In the genomic region with DNA sequence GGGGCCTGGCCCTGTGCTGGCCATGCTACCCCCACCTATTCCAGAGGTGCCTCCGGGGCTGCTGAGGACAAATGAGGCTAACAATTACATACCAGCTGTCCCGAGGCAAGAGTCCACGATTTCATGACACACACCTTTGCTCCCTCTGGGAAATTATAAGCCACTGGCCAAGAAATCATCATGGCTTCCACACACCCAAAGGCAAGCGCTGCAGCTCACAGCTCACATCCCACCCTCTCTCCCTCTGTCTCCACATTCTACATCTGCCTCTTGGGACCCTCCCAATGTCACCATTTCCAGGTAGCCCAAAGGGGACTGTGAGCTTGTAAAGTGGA, we compare ENCODE assay signal across 10 cellular contexts.
A peak's percentile ranks its signal among the peaks of the same experiment; 100 is the strongest.
DNase-seq lines count a peak whose midpoint lies in the region; ATAC-seq, FAIRE-seq and TF ChIP-seq lines count a peak whose summit lies in the region.
"Had no signal": no experiment of that assay in that cellular context is flagged by ENCODE, and none has a peak within 500 bp of the region (broad histone marks: within the 10 kb centered on the region; RNA-seq: fewer than 3 reads in every experiment).

No MANE protein-coding gene starts in this region.

- TF ChIP-seq CTCF in HFFc6 (IDR thresholded peaks at IDR 0.05) (no peak), WTC11 (IDR thresholded peaks at IDR 0.05) (no peak)

- CTCF ChIA-PET in WTC11 (lab: Charles Lee), result no interaction called here

- H3K36me3 ChIP-seq in small intestine (ENCODE audit: control insufficient read depth in 2 of 2, insufficient read depth in 2 of 2, low read length in 2 of 2), result no peaks in the 10 kb centered on the region

- DNase-seq in HFFc6, result no peak
- no peak for DNase-seq in WTC11 (ENCODE audit: low spot score)
- DNase-seq in islet precursor cell, result peak; percentile 2
- peak; percentile 73 for DNase-seq in small intestine
- no peak for DNase-seq in hepatic stellate cell (ENCODE audit: low spot score)
- no peak for DNase-seq in NCI-H748 treated with DMSO at 0.1 percent for 48 hours (lab: John Stamatoyannopoulos, UW)
- DNase-seq: amniotic stem cell, NCI-H1417 treated with DMSO at 0.1 percent for 48 hours had no signal

- ATAC-seq in WTC11 (no peak), HG02642 (IDR thresholded peaks at IDR 0.05; ENCODE audit: poor library complexity, unreplicated experiment) (no peak), HG03457 (IDR thresholded peaks at IDR 0.05; ENCODE audit: unreplicated experiment) (no peak)

- H3K9me3 Mint-ChIP-seq in HFFc6 (no peaks in the 10 kb centered on the region), WTC11 (no peaks in the 10 kb centered on the region)

- no peak overlapping the region for H3K4me3 ChIP-seq in small intestine (ENCODE audit: low read depth in 1 of 2, low read length in 2 of 2)

- FAIRE-seq in small intestine (lab: Jason Lieb, UNC), result no peak

- H3K4me1 Mint-ChIP-seq in HFFc6 (ENCODE audit: low read depth) (peaks cover 45% of the 10 kb centered on the region), WTC11 (peaks cover 60% of the 10 kb centered on the region)

- peaks cover 24 to 33% of the 10 kb centered on the region in 2 donors for H3K4me1 ChIP-seq in small intestine (ENCODE audit: control insufficient read depth in 2 of 2, insufficient read depth in 1 of 2, low read depth in 1 of 2, low read length in 1 of 2)

- H3K9me3 ChIP-seq in small intestine (ENCODE audit: control insufficient read depth, low read depth), result no peaks in the 10 kb centered on the region

- H3K27ac Mint-ChIP-seq in HFFc6 (0 out of 2 replicates have a peak overlapping the region, but pooled peaks have one; percentile 25), WTC11 (peak overlapping the region; percentile 60; the same call in 1 of the 2 replicates)

- WGBS in small intestine, 3 donors, result 35 to 68% (median 42%) methylated on average over 4 of the region's 4 CpGs

- POLR2A ChIA-PET in WTC11 (lab: Charles Lee), result no interaction called here

- H3K27me3 Mint-ChIP-seq in HFFc6 (ENCODE audit: insufficient read depth), result peaks cover 4% of the 10 kb centered on the region
- no peaks in the 10 kb centered on the region for H3K27me3 Mint-ChIP-seq in WTC11 (ENCODE audit: low read depth)

- H3K4me3 Mint-ChIP-seq in HFFc6 (no peak overlapping the region), WTC11 (no peak overlapping the region)

- H3K36me3 Mint-ChIP-seq in HFFc6 (ENCODE audit: low read depth), result no peaks in the 10 kb centered on the region
- no peaks in the 10 kb centered on the region for H3K36me3 Mint-ChIP-seq in WTC11

- no peaks in the 10 kb centered on the region for H3K27me3 ChIP-seq in small intestine (ENCODE audit: control insufficient read depth in 2 of 2, insufficient read depth in 2 of 2, low read length in 2 of 2)

- peak overlapping the region; percentile 80 to 87 for H3K27ac ChIP-seq in small intestine (ENCODE audit: low read depth in 1 of 2, low read length in 1 of 2)

TF ChIP-seq in WTC11, 78 proteins besides CTCF, POLR2A, EP300 and RAD21:
- TF ChIP-seq TP53 (CRISPR knock-in tag; IDR thresholded peaks at IDR 0.05), result no peak
- TF ChIP-seq ZNF263 (CRISPR knock-in tag; IDR thresholded peaks at IDR 0.05; ENCODE audit: low read depth), result no peak
- TF ChIP-seq TEAD1 (CRISPR knock-in tag; IDR thresholded peaks at IDR 0.05), result no peak
- no peak for TF ChIP-seq NR2C2 (CRISPR knock-in tag; IDR thresholded peaks at IDR 0.05)
- TF ChIP-seq ZNF416 (CRISPR knock-in tag; IDR thresholded peaks at IDR 0.05), result no peak
- TF ChIP-seq NFYB (CRISPR knock-in tag; conservative IDR thresholded peaks at IDR 0.05; ENCODE audit: low read depth), result no peak
- no peak for TF ChIP-seq ZNF671 (CRISPR knock-in tag; IDR thresholded peaks at IDR 0.05)
- TF ChIP-seq, protein P1, sequence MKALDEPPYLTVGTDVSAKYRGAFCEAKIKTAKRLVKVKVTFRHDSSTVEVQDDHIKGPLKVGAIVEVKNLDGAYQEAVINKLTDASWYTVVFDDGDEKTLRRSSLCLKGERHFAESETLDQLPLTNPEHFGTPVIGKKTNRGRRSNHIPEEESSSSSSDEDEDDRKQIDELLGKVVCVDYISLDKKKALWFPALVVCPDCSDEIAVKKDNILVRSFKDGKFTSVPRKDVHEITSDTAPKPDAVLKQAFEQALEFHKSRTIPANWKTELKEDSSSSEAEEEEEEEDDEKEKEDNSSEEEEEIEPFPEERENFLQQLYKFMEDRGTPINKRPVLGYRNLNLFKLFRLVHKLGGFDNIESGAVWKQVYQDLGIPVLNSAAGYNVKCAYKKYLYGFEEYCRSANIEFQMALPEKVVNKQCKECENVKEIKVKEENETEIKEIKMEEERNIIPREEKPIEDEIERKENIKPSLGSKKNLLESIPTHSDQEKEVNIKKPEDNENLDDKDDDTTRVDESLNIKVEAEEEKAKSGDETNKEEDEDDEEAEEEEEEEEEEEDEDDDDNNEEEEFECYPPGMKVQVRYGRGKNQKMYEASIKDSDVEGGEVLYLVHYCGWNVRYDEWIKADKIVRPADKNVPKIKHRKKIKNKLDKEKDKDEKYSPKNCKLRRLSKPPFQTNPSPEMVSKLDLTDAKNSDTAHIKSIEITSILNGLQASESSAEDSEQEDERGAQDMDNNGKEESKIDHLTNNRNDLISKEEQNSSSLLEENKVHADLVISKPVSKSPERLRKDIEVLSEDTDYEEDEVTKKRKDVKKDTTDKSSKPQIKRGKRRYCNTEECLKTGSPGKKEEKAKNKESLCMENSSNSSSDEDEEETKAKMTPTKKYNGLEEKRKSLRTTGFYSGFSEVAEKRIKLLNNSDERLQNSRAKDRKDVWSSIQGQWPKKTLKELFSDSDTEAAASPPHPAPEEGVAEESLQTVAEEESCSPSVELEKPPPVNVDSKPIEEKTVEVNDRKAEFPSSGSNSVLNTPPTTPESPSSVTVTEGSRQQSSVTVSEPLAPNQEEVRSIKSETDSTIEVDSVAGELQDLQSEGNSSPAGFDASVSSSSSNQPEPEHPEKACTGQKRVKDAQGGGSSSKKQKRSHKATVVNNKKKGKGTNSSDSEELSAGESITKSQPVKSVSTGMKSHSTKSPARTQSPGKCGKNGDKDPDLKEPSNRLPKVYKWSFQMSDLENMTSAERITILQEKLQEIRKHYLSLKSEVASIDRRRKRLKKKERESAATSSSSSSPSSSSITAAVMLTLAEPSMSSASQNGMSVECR (CRISPR knock-in tag; IDR thresholded peaks at IDR 0.05; ENCODE audit: borderline replicate concordance), result no peak
- no peak for TF ChIP-seq CBFB (CRISPR knock-in tag; IDR thresholded peaks at IDR 0.05; ENCODE audit: low read depth)
- no peak for TF ChIP-seq SMAD4 (CRISPR knock-in tag; IDR thresholded peaks at IDR 0.05)
- no peak for TF ChIP-seq TCF7 (CRISPR knock-in tag; IDR thresholded peaks at IDR 0.05; ENCODE audit: low read depth)
- no peak for TF ChIP-seq FOXJ3 (CRISPR knock-in tag; IDR thresholded peaks at IDR 0.05; ENCODE audit: borderline replicate concordance)
- TF ChIP-seq NFE2L1 (CRISPR knock-in tag; IDR thresholded peaks at IDR 0.05), result no peak
- no peak for TF ChIP-seq CREM (CRISPR knock-in tag; IDR thresholded peaks at IDR 0.05)
- TF ChIP-seq, protein P2, sequence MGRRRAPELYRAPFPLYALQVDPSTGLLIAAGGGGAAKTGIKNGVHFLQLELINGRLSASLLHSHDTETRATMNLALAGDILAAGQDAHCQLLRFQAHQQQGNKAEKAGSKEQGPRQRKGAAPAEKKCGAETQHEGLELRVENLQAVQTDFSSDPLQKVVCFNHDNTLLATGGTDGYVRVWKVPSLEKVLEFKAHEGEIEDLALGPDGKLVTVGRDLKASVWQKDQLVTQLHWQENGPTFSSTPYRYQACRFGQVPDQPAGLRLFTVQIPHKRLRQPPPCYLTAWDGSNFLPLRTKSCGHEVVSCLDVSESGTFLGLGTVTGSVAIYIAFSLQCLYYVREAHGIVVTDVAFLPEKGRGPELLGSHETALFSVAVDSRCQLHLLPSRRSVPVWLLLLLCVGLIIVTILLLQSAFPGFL (CRISPR knock-in tag; IDR thresholded peaks at IDR 0.05; ENCODE audit: borderline replicate concordance), result no peak
- TF ChIP-seq, protein P3, sequence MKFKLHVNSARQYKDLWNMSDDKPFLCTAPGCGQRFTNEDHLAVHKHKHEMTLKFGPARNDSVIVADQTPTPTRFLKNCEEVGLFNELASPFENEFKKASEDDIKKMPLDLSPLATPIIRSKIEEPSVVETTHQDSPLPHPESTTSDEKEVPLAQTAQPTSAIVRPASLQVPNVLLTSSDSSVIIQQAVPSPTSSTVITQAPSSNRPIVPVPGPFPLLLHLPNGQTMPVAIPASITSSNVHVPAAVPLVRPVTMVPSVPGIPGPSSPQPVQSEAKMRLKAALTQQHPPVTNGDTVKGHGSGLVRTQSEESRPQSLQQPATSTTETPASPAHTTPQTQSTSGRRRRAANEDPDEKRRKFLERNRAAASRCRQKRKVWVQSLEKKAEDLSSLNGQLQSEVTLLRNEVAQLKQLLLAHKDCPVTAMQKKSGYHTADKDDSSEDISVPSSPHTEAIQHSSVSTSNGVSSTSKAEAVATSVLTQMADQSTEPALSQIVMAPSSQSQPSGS (CRISPR knock-in tag; IDR thresholded peaks at IDR 0.05; ENCODE audit: borderline replicate concordance, low read depth), result no peak
- TF ChIP-seq SOX15 (CRISPR knock-in tag; IDR thresholded peaks at IDR 0.05), result no peak
- TF ChIP-seq FOXP1 (CRISPR knock-in tag; IDR thresholded peaks at IDR 0.05; ENCODE audit: borderline replicate concordance), result no peak
- TF ChIP-seq, protein P4, sequence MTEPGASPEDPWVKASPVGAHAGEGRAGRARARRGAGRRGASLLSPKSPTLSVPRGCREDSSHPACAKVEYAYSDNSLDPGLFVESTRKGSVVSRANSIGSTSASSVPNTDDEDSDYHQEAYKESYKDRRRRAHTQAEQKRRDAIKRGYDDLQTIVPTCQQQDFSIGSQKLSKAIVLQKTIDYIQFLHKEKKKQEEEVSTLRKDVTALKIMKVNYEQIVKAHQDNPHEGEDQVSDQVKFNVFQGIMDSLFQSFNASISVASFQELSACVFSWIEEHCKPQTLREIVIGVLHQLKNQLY (CRISPR knock-in tag; IDR thresholded peaks at IDR 0.05), result no peak
- TF ChIP-seq, protein P5, sequence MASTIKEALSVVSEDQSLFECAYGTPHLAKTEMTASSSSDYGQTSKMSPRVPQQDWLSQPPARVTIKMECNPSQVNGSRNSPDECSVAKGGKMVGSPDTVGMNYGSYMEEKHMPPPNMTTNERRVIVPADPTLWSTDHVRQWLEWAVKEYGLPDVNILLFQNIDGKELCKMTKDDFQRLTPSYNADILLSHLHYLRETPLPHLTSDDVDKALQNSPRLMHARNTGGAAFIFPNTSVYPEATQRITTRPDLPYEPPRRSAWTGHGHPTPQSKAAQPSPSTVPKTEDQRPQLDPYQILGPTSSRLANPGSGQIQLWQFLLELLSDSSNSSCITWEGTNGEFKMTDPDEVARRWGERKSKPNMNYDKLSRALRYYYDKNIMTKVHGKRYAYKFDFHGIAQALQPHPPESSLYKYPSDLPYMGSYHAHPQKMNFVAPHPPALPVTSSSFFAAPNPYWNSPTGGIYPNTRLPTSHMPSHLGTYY (CRISPR knock-in tag; IDR thresholded peaks at IDR 0.05), result no peak

Comparison
In these comparisons a context has a peak if more than half of its experiments do, and no peak if none do; other contexts are left out.
1. DNase-seq: peak in islet precursor cell (single experiment) and small intestine (single experiment); none in HFFc6 (single experiment), WTC11 (single experiment), hepatic stellate cell (single experiment) and NCI-H748 treated with DMSO at 0.1 percent for 48 hours (single experiment).